32 cellular contexts compared by ENCODE assay signal in genomic region chr10:96023168-96023567, GRCh38.
"Had no signal": no experiment of that assay in that cellular context is flagged by ENCODE, and none has a peak within 500 bp of the region (broad histone marks: within the 10 kb centered on the region; RNA-seq: fewer than 3 reads in every experiment).

No MANE protein-coding gene starts in this region.

- H3K4me3 ChIP-seq: body of pancreas, colonic mucosa, esophagus squamous epithelium, gastroesophageal sphincter had no signal

- H3K27me3 Mint-ChIP-seq: activated B cell treated with CpG ODN at 0.5 μM for 24 hours; activated CD4-positive, alpha-beta memory T cell treated with anti-CD3 and anti-CD28 coated beads for 36 hours; activated CD8-positive, alpha-beta memory T cell treated with anti-CD3 and anti-CD28 coated beads, Interleukin-2, amount 10 ng/mL, durations not matched to agents 7 days and 5 days; activated naive CD4-positive, alpha-beta T cell treated with anti-CD3 and anti-CD28 coated beads, Interleukin-2, amount 50 U/mL, for 24 hours; activated naive CD8-positive, alpha-beta T cell treated with anti-CD3 and anti-CD28 coated beads, Interleukin-2, amount 10 ng/mL, durations not matched to agents 7 days and 5 days had no signal

- H3K4me1 ChIP-seq: body of pancreas, colonic mucosa, esophagus squamous epithelium, gastroesophageal sphincter had no signal

- H3K36me3 Mint-ChIP-seq: activated CD4-positive, alpha-beta memory T cell treated with anti-CD3 and anti-CD28 coated beads for 36 hours; activated CD8-positive, alpha-beta memory T cell treated with anti-CD3 and anti-CD28 coated beads, Interleukin-2, amount 10 ng/mL, durations not matched to agents 7 days and 5 days; activated naive CD8-positive, alpha-beta T cell treated with anti-CD3 and anti-CD28 coated beads, Interleukin-2, amount 10 ng/mL, durations not matched to agents 7 days and 5 days had no signal

- FAIRE-seq: endometrium, endothelial cell of umbilical vein had no signal

- H3K9me3 ChIP-seq: body of pancreas, colonic mucosa, esophagus squamous epithelium, gastroesophageal sphincter had no signal

- H3K27ac ChIP-seq: body of pancreas, colonic mucosa, epithelial cell of prostate, esophagus squamous epithelium, gastroesophageal sphincter, WERI-Rb-1 had no signal

- H3K36me3 ChIP-seq: colonic mucosa, esophagus squamous epithelium, gastroesophageal sphincter, WERI-Rb-1 had no signal

- DNase-seq: activated B cell treated with CpG ODN at 0.5 μM for 24 hours; activated CD4-positive, alpha-beta memory T cell treated with anti-CD3 and anti-CD28 coated beads for 36 hours; activated CD4-positive, alpha-beta T cell treated with anti-CD3 and anti-CD28 coated beads for 48 hours; activated CD8-positive, alpha-beta memory T cell treated with anti-CD3 and anti-CD28 coated beads, Interleukin-2, amount 10 ng/mL, durations not matched to agents 7 days and 5 days; activated CD8-positive, alpha-beta memory T cell treated with anti-CD3 and anti-CD28 coated beads, Interleukin-2, amount 50 U/mL, for 4 hours; activated CD8-positive, alpha-beta T cell treated with anti-CD3 and anti-CD28 coated beads, Interleukin-2, amount 10 ng/mL, durations not matched to agents 7 days and 5 days; activated effector memory CD4-positive, alpha-beta T cell treated with anti-CD3 and anti-CD28 coated beads, Interleukin-2, amount 50 U/mL, for 16 hours; activated naive CD4-positive, alpha-beta T cell treated with anti-CD3 and anti-CD28 coated beads for 36 hours; activated naive CD8-positive, alpha-beta T cell treated with anti-CD3 and anti-CD28 coated beads, Interleukin-2, amount 10 ng/mL, durations not matched to agents 7 days and 5 days; activated T-cell treated with anti-CD3 and anti-CD28 coated beads, Interleukin-2, amount 50 U/mL, for 1 hour; activated T-cell treated with anti-CD3 and anti-CD28 coated beads, Interleukin-2, amount 50 U/mL, for 48 hours; amniotic stem cell; aorta; body of pancreas; caudate nucleus; colonic mucosa; effector CD8-positive, alpha-beta T cell; esophagus squamous epithelium; foreskin melanocyte; T-helper 1 cell; T-helper 17 cell; T1000; WERI-Rb-1 had no signal

- H3K4me1 Mint-ChIP-seq: activated B cell treated with CpG ODN at 0.5 μM for 24 hours; activated CD8-positive, alpha-beta memory T cell treated with anti-CD3 and anti-CD28 coated beads, Interleukin-2, amount 10 ng/mL, durations not matched to agents 7 days and 5 days; activated naive CD4-positive, alpha-beta T cell treated with anti-CD3 and anti-CD28 coated beads, Interleukin-2, amount 50 U/mL, for 24 hours; activated naive CD8-positive, alpha-beta T cell treated with anti-CD3 and anti-CD28 coated beads, Interleukin-2, amount 10 ng/mL, durations not matched to agents 7 days and 5 days; T-helper 17 cell had no signal

- H3K27me3 ChIP-seq: body of pancreas, colonic mucosa, esophagus squamous epithelium, gastroesophageal sphincter had no signal

- H3K27ac Mint-ChIP-seq: activated B cell treated with CpG ODN at 0.5 μM for 24 hours; activated CD4-positive, alpha-beta memory T cell treated with anti-CD3 and anti-CD28 coated beads for 36 hours; activated CD8-positive, alpha-beta memory T cell treated with anti-CD3 and anti-CD28 coated beads, Interleukin-2, amount 10 ng/mL, durations not matched to agents 7 days and 5 days; activated CD8-positive, alpha-beta T cell treated with anti-CD3 and anti-CD28 coated beads, Interleukin-2, amount 10 ng/mL, durations not matched to agents 7 days and 5 days; activated naive CD4-positive, alpha-beta T cell treated with anti-CD3 and anti-CD28 coated beads for 36 hours; activated naive CD4-positive, alpha-beta T cell treated with anti-CD3 and anti-CD28 coated beads, Interleukin-2, amount 50 U/mL, for 24 hours; activated naive CD8-positive, alpha-beta T cell treated with anti-CD3 and anti-CD28 coated beads, Interleukin-2, amount 10 ng/mL, durations not matched to agents 7 days and 5 days; activated T-helper 1 cell treated with anti-CD3 and anti-CD28 coated beads, Interleukin-12 subunit alpha, Interleukin-12 subunit beta, Interleukin-2, Interleukin-4 antibody, amounts not matched to agents 30 ng/mL and 10 ng/mL and 1 ng/mL, durations not matched to agents 14 hours and 24 hours and 36 hours; activated T-helper 2 cell treated with anti-CD3 and anti-CD28 coated beads, Interferon-gamma antibody, Interleukin-2, Interleukin-4, amounts not matched to agents 10 μg/mL and 5 μg/mL and 100 μg/mL, durations not matched to agents 14 hours and 24 hours and 36 hours; T-helper 17 cell; T-helper 2 cell treated with Interferon-gamma antibody and Interleukin-4, amounts not matched to agents 5 μg/mL and 100 μg/mL, for 36 hours had no signal

- ATAC-seq: activated CD4-positive, CD25-positive, alpha-beta regulatory T cell treated with anti-CD3 and anti-CD28 coated beads, Interleukin-2, amount 50 U/mL, for 24 hours; activated CD8-positive, alpha-beta memory T cell treated with anti-CD3 and anti-CD28 coated beads, Interleukin-2, amount 10 ng/mL, durations not matched to agents 7 days and 5 days; activated CD8-positive, alpha-beta T cell treated with anti-CD3 and anti-CD28 coated beads, Interleukin-2, amount 10 ng/mL, durations not matched to agents 7 days and 5 days; body of pancreas; gastroesophageal sphincter; T-helper 17 cell had no signal

- H3K9me3 Mint-ChIP-seq: activated CD4-positive, alpha-beta memory T cell treated with anti-CD3 and anti-CD28 coated beads for 36 hours; activated naive CD4-positive, alpha-beta T cell treated with anti-CD3 and anti-CD28 coated beads for 36 hours; activated naive CD4-positive, alpha-beta T cell treated with anti-CD3 and anti-CD28 coated beads, Interleukin-2, amount 50 U/mL, for 24 hours; activated T-helper 1 cell treated with anti-CD3 and anti-CD28 coated beads, Interleukin-12 subunit alpha, Interleukin-12 subunit beta, Interleukin-2, Interleukin-4 antibody, amounts not matched to agents 30 ng/mL and 10 ng/mL and 1 ng/mL, durations not matched to agents 14 hours and 24 hours and 36 hours; activated T-helper 2 cell treated with anti-CD3 and anti-CD28 coated beads, Interferon-gamma antibody, Interleukin-2, Interleukin-4, amounts not matched to agents 10 μg/mL and 5 μg/mL and 100 μg/mL, durations not matched to agents 14 hours and 24 hours and 36 hours; T-helper 2 cell treated with Interferon-gamma antibody and Interleukin-4, amounts not matched to agents 5 μg/mL and 100 μg/mL, for 36 hours had no signal

- H3K4me3 Mint-ChIP-seq: activated B cell treated with CpG ODN at 0.5 μM for 24 hours; activated CD4-positive, alpha-beta memory T cell treated with anti-CD3 and anti-CD28 coated beads for 36 hours; activated CD8-positive, alpha-beta memory T cell treated with anti-CD3 and anti-CD28 coated beads, Interleukin-2, amount 10 ng/mL, durations not matched to agents 7 days and 5 days; activated CD8-positive, alpha-beta T cell treated with anti-CD3 and anti-CD28 coated beads, Interleukin-2, amount 10 ng/mL, durations not matched to agents 7 days and 5 days; activated naive CD4-positive, alpha-beta T cell treated with anti-CD3 and anti-CD28 coated beads for 36 hours; activated naive CD4-positive, alpha-beta T cell treated with anti-CD3 and anti-CD28 coated beads, Interleukin-2, amount 50 U/mL, for 24 hours; activated naive CD8-positive, alpha-beta T cell treated with anti-CD3 and anti-CD28 coated beads, Interleukin-2, amount 10 ng/mL, durations not matched to agents 7 days and 5 days; activated T-helper 1 cell treated with anti-CD3 and anti-CD28 coated beads, Interleukin-12 subunit alpha, Interleukin-12 subunit beta, Interleukin-2, Interleukin-4 antibody, amounts not matched to agents 30 ng/mL and 10 ng/mL and 1 ng/mL, durations not matched to agents 14 hours and 24 hours and 36 hours; T-helper 17 cell; T-helper 2 cell treated with Interferon-gamma antibody and Interleukin-4, amounts not matched to agents 5 μg/mL and 100 μg/mL, for 36 hours had no signal
